In genomic region chr11:120903686-120904085, GRCh38 we compare ENCODE assay signal across 21 cellular contexts.
"Had no signal": no experiment of that assay in that cellular context is flagged by ENCODE, and none has a peak within 500 bp of the region (broad histone marks: within the 10 kb centered on the region; RNA-seq: fewer than 3 reads in every experiment).

No MANE protein-coding gene starts in this region.

- H3K36me3 Mint-ChIP-seq: naive B cell had no signal

- ATAC-seq: left cardiac atrium, left ventricle myocardium superior, sciatic nerve had no signal

- H3K4me3 Mint-ChIP-seq: naive B cell, nephron had no signal

- H3K36me3 ChIP-seq: esophagus muscularis mucosa, neutrophil had no signal

- H3K4me3 ChIP-seq: dorsolateral prefrontal cortex, esophagus muscularis mucosa, hepatocyte, lung had no signal

- H3K9me3 ChIP-seq: esophagus muscularis mucosa, neutrophil had no signal

- H3K9me3 Mint-ChIP-seq: naive B cell, nephron had no signal

- H3K4me1 ChIP-seq: esophagus muscularis mucosa had no signal

- H3K27ac Mint-ChIP-seq: naive B cell, nephron had no signal

- H3K4me1 Mint-ChIP-seq: naive B cell had no signal

- H3K27me3 ChIP-seq: dorsolateral prefrontal cortex, hepatocyte had no signal

- DNase-seq: cortex of kidney; dorsolateral prefrontal cortex; effector CD8-positive, alpha-beta T cell; foreskin fibroblast; head of caudate nucleus; kidney; left cardiac atrium; left ventricle myocardium superior; mesenchymal stem cell; midbrain; naive B cell; stimulated activated CD4-positive, alpha-beta T cell treated with anti-CD3 and anti-CD28 coated beads, Interleukin-12 subunit alpha, Interleukin-12 subunit beta, amount 100 ng/mL, for 4 hours; stimulated activated CD4-positive, alpha-beta T cell treated with anti-CD3 and anti-CD28 coated beads, Interleukin-2, amount 100 ng/mL, for 48 hours; stimulated activated naive CD4-positive, alpha-beta T cell treated with Interleukin-2 at 50 U/mL for 16 hours had no signal

- H3K27ac ChIP-seq: dorsolateral prefrontal cortex, esophagus muscularis mucosa, hepatocyte, neutrophil had no signal

- H3K79me2 ChIP-seq: hepatocyte had no signal

- H2AFZ ChIP-seq: hepatocyte had no signal

- H3K4me2 ChIP-seq: hepatocyte had no signal

- FAIRE-seq: endometrium, kidney had no signal
